In genomic region chr14:55302367-55302766, GRCh38 we compare ENCODE assay signal across 18 cellular contexts. TPM values are rescaled to one million over a fixed set of nuclear protein-coding genes. Genes with fewer than 3 reads are reported as not detected.
DNase-seq lines count a peak whose midpoint lies in the region; ATAC-seq and TF ChIP-seq lines count a peak whose summit lies in the region.
"Had no signal": no experiment of that assay in that cellular context is flagged by ENCODE, and none has a peak within 500 bp of the region (broad histone marks: within the 10 kb centered on the region; RNA-seq: fewer than 3 reads in every experiment).

No MANE protein-coding gene starts in this region.

- peak overlapping the region; percentile 35 for H3K9ac ChIP-seq in Karpas-422 (ENCODE audit: low read length)

- no peaks in the 10 kb centered on the region for H3K9me2 ChIP-seq in Karpas-422 (replicated peaks; ENCODE audit: insufficient read depth, low read length)

- DNase-seq in activated CD8-positive, alpha-beta T cell treated with anti-CD3 and anti-CD28 coated beads for 36 hours = no peak
- no peak for DNase-seq in activated CD8-positive, alpha-beta T cell treated with anti-CD3 and anti-CD28 coated beads, Interleukin-2, amount 10 ng/mL, durations not matched to agents 7 days and 5 days
- no peak for DNase-seq in Karpas-422
- DNase-seq in chondrocyte (ENCODE audit: low spot score) = no peak
- no peak for DNase-seq in psoas muscle
- DNase-seq in sciatic nerve (ENCODE audit: low spot score) = no peak
- no peak for DNase-seq in activated CD4-positive, alpha-beta T cell treated with anti-CD3 and anti-CD28 coated beads for 1 hour
- no peak for DNase-seq in NCI-H1436 (lab: John Stamatoyannopoulos, UW)
- DNase-seq: effector memory CD8-positive, alpha-beta T cell; NCI-H1092 treated with DMSO at 0.1 percent for 48 hours; NK-92 treated with Interleukin-12 subunit alpha and Interleukin-12 subunit beta, amount 100 ng/mL, for 24 hours; SHP77; stomach had no signal

- peaks cover 8% of the 10 kb centered on the region; the same call in 1 of the 2 replicates for H3K36me3 ChIP-seq in Karpas-422 (ENCODE audit: insufficient read depth, low read length)
- H3K36me3 ChIP-seq in psoas muscle (ENCODE audit: insufficient read depth in 1 of 2, low read depth in 1 of 2) = peaks cover 0 to 6% of the 10 kb centered on the region in 2 donors
- H3K36me3 ChIP-seq: prostate gland had no signal

- peaks cover 56% of the 10 kb centered on the region for H3K4me1 Mint-ChIP-seq in activated CD8-positive, alpha-beta T cell treated with anti-CD3 and anti-CD28 coated beads for 36 hours (ENCODE audit: low read depth)
- H3K4me1 Mint-ChIP-seq in activated CD8-positive, alpha-beta T cell treated with anti-CD3 and anti-CD28 coated beads, Interleukin-2, amount 10 ng/mL, durations not matched to agents 7 days and 5 days (ENCODE audit: low read depth) = peaks cover 29% of the 10 kb centered on the region
- H3K4me1 Mint-ChIP-seq in chondrocyte (ENCODE audit: low read depth) = peaks cover 45% of the 10 kb centered on the region

- H3K27ac Mint-ChIP-seq in activated CD8-positive, alpha-beta T cell treated with anti-CD3 and anti-CD28 coated beads for 36 hours = peak overlapping the region; percentile 52
- H3K27ac Mint-ChIP-seq in activated CD8-positive, alpha-beta T cell treated with anti-CD3 and anti-CD28 coated beads, Interleukin-2, amount 10 ng/mL, durations not matched to agents 7 days and 5 days = no peak overlapping the region
- H3K27ac Mint-ChIP-seq in chondrocyte (ENCODE audit: unreplicated experiment) = peak overlapping the region; percentile 17
- H3K27ac Mint-ChIP-seq: activated naive CD8-positive, alpha-beta T cell; T-helper 2 cell treated with Interferon-gamma antibody and Interleukin-4, amounts not matched to agents 5 μg/mL and 100 μg/mL, for 36 hours had no signal

- peak overlapping the region; percentile 62 for H3K4me2 ChIP-seq in Karpas-422 (ENCODE audit: low read depth, low read length, poor library complexity, severe bottlenecking)
- H3K4me2 ChIP-seq: A549 had no signal

- no peak overlapping the region for H3K4me3 Mint-ChIP-seq in activated CD8-positive, alpha-beta T cell treated with anti-CD3 and anti-CD28 coated beads for 36 hours
- H3K4me3 Mint-ChIP-seq in activated CD8-positive, alpha-beta T cell treated with anti-CD3 and anti-CD28 coated beads, Interleukin-2, amount 10 ng/mL, durations not matched to agents 7 days and 5 days = no peak overlapping the region
- H3K4me3 Mint-ChIP-seq in chondrocyte (ENCODE audit: unreplicated experiment) = no peak overlapping the region
- H3K4me3 Mint-ChIP-seq: activated naive CD8-positive, alpha-beta T cell; effector memory CD8-positive, alpha-beta T cell; T-helper 2 cell treated with Interferon-gamma antibody and Interleukin-4, amounts not matched to agents 5 μg/mL and 100 μg/mL, for 36 hours had no signal

- H3K4me1 ChIP-seq in Karpas-422 (ENCODE audit: low read length) = peaks cover 47% of the 10 kb centered on the region
- H3K4me1 ChIP-seq in psoas muscle = peaks cover 68% of the 10 kb centered on the region

- intact Hi-C loops in activated CD8-positive, alpha-beta T cell treated with anti-CD3 and anti-CD28 coated beads for 36 hours (cut with micrococcal nuclease) = no loop called here
- intact Hi-C loops in psoas muscle (cut with DNase I) (loop anchor here in 1 of 2 donors (2.0 kb wide), 1 partner anchor 30 kb away; no protein-coding TSS in a partner anchor), sciatic nerve (cut with DNase I) (no loop called here)

- H3K36me3 Mint-ChIP-seq in activated CD8-positive, alpha-beta T cell treated with anti-CD3 and anti-CD28 coated beads for 36 hours (ENCODE audit: low read depth) = peaks cover 15% of the 10 kb centered on the region
- peaks cover 23% of the 10 kb centered on the region for H3K36me3 Mint-ChIP-seq in activated CD8-positive, alpha-beta T cell treated with anti-CD3 and anti-CD28 coated beads, Interleukin-2, amount 10 ng/mL, durations not matched to agents 7 days and 5 days (ENCODE audit: low read depth)
- peaks cover 3% of the 10 kb centered on the region for H3K36me3 Mint-ChIP-seq in chondrocyte (ENCODE audit: low read depth)

- H3K9me3 Mint-ChIP-seq in activated CD8-positive, alpha-beta T cell treated with anti-CD3 and anti-CD28 coated beads for 36 hours = no peaks in the 10 kb centered on the region
- no peaks in the 10 kb centered on the region for H3K9me3 Mint-ChIP-seq in activated CD8-positive, alpha-beta T cell treated with anti-CD3 and anti-CD28 coated beads, Interleukin-2, amount 10 ng/mL, durations not matched to agents 7 days and 5 days (ENCODE audit: insufficient read depth)
- H3K9me3 Mint-ChIP-seq in chondrocyte (ENCODE audit: low read depth) = no peaks in the 10 kb centered on the region
- H3K9me3 Mint-ChIP-seq: effector memory CD8-positive, alpha-beta T cell; T-helper 2 cell treated with Interferon-gamma antibody and Interleukin-4, amounts not matched to agents 5 μg/mL and 100 μg/mL, for 36 hours had no signal

- CTCF ChIA-PET in activated CD8-positive, alpha-beta T cell treated with anti-CD3 and anti-CD28 coated beads for 36 hours (lab: Charles Lee) = interaction anchor here (1.2 to 1.3 kb wide), 2 partner anchors 29 to 52 kb away, joined by 3 read pairs; no protein-coding TSS in a partner anchor
- CTCF ChIA-PET in activated CD8-positive, alpha-beta T cell treated with anti-CD3 and anti-CD28 coated beads, Interleukin-2, amount 10 ng/mL, durations not matched to agents 7 days and 5 days (lab: Charles Lee) = interaction anchor here (1.6 kb wide), 1 partner anchor 32 kb away, joined by 6 read pairs; no protein-coding TSS in a partner anchor

- no peaks in the 10 kb centered on the region for H4K20me1 ChIP-seq in Karpas-422 (ENCODE audit: insufficient read depth, low read depth, low read length)

- no peak for ATAC-seq in activated CD8-positive, alpha-beta T cell treated with anti-CD3 and anti-CD28 coated beads for 36 hours
- ATAC-seq in activated CD8-positive, alpha-beta T cell treated with anti-CD3 and anti-CD28 coated beads, Interleukin-2, amount 10 ng/mL, durations not matched to agents 7 days and 5 days = no peak
- peak; percentile 22 to 50 (median 36) for ATAC-seq in psoas muscle
- ATAC-seq in sciatic nerve = no peak

- no peaks in the 10 kb centered on the region for H3K9me3 ChIP-seq in Karpas-422 (ENCODE audit: low read length)
- no peaks in the 10 kb centered on the region for H3K9me3 ChIP-seq in psoas muscle
- H3K9me3 ChIP-seq: A549, prostate gland, stomach had no signal

- POLR2A ChIA-PET in activated CD8-positive, alpha-beta T cell treated with anti-CD3 and anti-CD28 coated beads for 36 hours (lab: Charles Lee) = no interaction called here
- POLR2A ChIA-PET in activated CD8-positive, alpha-beta T cell treated with anti-CD3 and anti-CD28 coated beads, Interleukin-2, amount 10 ng/mL, durations not matched to agents 7 days and 5 days (lab: Charles Lee) = interaction anchor here (0.6 kb wide), 1 partner anchor 240 kb away, joined by 3 read pairs; no protein-coding TSS in a partner anchor

- H3K27ac ChIP-seq in Karpas-422 (ENCODE audit: low read length) = peak overlapping the region; percentile 87
- peak overlapping the region; percentile 88 for H3K27ac ChIP-seq in psoas muscle
- H3K27ac ChIP-seq: C4-2B, prostate gland had no signal

- TF ChIP-seq CTCF in activated CD8-positive, alpha-beta T cell treated with anti-CD3 and anti-CD28 coated beads for 36 hours (IDR thresholded peaks at IDR 0.05) = no peak
- TF ChIP-seq CTCF in chondrocyte (IDR thresholded peaks at IDR 0.05) (no peak), psoas muscle (IDR thresholded peaks at IDR 0.05) (no peak)

- H3K27me3 ChIP-seq in Karpas-422 (ENCODE audit: low read length) = no peaks in the 10 kb centered on the region
- H3K27me3 ChIP-seq in psoas muscle (ENCODE audit: insufficient read depth in 3 of 3, low read length in 2 of 3) = no peaks in the 10 kb centered on the region
- H3K27me3 ChIP-seq: stomach had no signal

- H2AFZ ChIP-seq in Karpas-422 (ENCODE audit: low read length) = no peak overlapping the region

- H3K4me3 ChIP-seq in Karpas-422 (ENCODE audit: low read length) (peak overlapping the region; percentile 22; the same call in 1 of the 2 replicates), psoas muscle (peak overlapping the region; percentile 26)
- H3K4me3 ChIP-seq: A549, prostate gland, stomach had no signal

- peaks cover 99% of the 10 kb centered on the region for H3K79me2 ChIP-seq in Karpas-422 (ENCODE audit: low read length)

- 30 to 71% (median 35%) methylated on average over 2 of the region's 2 CpGs for WGBS in psoas muscle, 3 donors

- no peaks in the 10 kb centered on the region for H3K27me3 Mint-ChIP-seq in activated CD8-positive, alpha-beta T cell treated with anti-CD3 and anti-CD28 coated beads for 36 hours
- no peaks in the 10 kb centered on the region for H3K27me3 Mint-ChIP-seq in activated CD8-positive, alpha-beta T cell treated with anti-CD3 and anti-CD28 coated beads, Interleukin-2, amount 10 ng/mL, durations not matched to agents 7 days and 5 days (ENCODE audit: low read depth)
- no peaks in the 10 kb centered on the region for H3K27me3 Mint-ChIP-seq in chondrocyte (ENCODE audit: low read depth)
- H3K27me3 Mint-ChIP-seq: activated naive CD8-positive, alpha-beta T cell; effector memory CD8-positive, alpha-beta T cell had no signal

RNA-seq across cellular contexts. Expression of gene FBXO34, which starts 31.1 kb away (rescaled TPM):
- total RNA-seq in activated CD8-positive, alpha-beta T cell treated with anti-CD3 and anti-CD28 coated beads for 36 hours = 10 to 100 TPM; 17.7 to 20.0 TPM
- 10 to 100 TPM; 17.4 to 18.3 TPM for total RNA-seq in activated CD8-positive, alpha-beta T cell treated with anti-CD3 and anti-CD28 coated beads, Interleukin-2, amount 10 ng/mL, durations not matched to agents 7 days and 5 days
- 59.0 and 62.3 TPM in 2 replicates for total RNA-seq in Karpas-422 (2014; rRNA removed; shearing (Covaris generic); ENCODE audit: low replicate concordance)
- total RNA-seq in chondrocyte (16.2 to 18.9 TPM (median 18.2 TPM) in 3 replicates), psoas muscle (10 to 100 TPM; 22.6 to 57.4 (median 31.0) TPM), sciatic nerve (20.0 TPM)
- polyA plus RNA-seq in psoas muscle = 10 to 100 TPM in 2 of 3 donors, 1 to 10 TPM in 1; 6.1 to 25.8 (median 23.3) TPM

Comparison
In these comparisons a context has a peak if more than half of its experiments do, and no peak if none do; other contexts are left out.
1. ATAC-seq: peak in psoas muscle (4 of 4); none in activated CD8-positive, alpha-beta T cell treated with anti-CD3 and anti-CD28 coated beads for 36 hours (single experiment), activated CD8-positive, alpha-beta T cell treated with anti-CD3 and anti-CD28 coated beads, Interleukin-2, amount 10 ng/mL, durations not matched to agents 7 days and 5 days (single experiment) and sciatic nerve (single experiment).